ENCODE assay signal across 8 cellular contexts in genomic region chr1:182781849-182782586, GRCh38. TPM values are rescaled to one million over a fixed set of nuclear protein-coding genes. Genes with fewer than 3 reads are reported as not detected.
DNase-seq lines count a peak whose midpoint lies in the region; ATAC-seq and TF ChIP-seq lines count a peak whose summit lies in the region.

No MANE protein-coding gene starts in this region.

- H3K4me2 ChIP-seq in osteoblast (ENCODE audit: insufficient read depth, low read length) = no peak overlapping the region

- no peak overlapping the region for H3K27ac ChIP-seq in osteoblast (ENCODE audit: low read depth, low read length)
- no peak overlapping the region for H3K27ac ChIP-seq in tibial nerve

- no peaks in the 10 kb centered on the region for H3K9me3 Mint-ChIP-seq in activated T-cell treated with anti-CD3 and anti-CD28 coated beads, Interleukin-2, amount 50 U/mL, for 72 hours

- H3K4me3 ChIP-seq in fibroblast of the aortic adventitia (ENCODE audit: low read depth, low read length) = no peak overlapping the region
- H3K4me3 ChIP-seq in osteoblast (ENCODE audit: insufficient read depth, low read length) = no peak overlapping the region
- no peak overlapping the region for H3K4me3 ChIP-seq in tibial nerve

- WGBS in tibial nerve, 2 donors = 52 to 62% methylated on average over 6 of the region's 6 CpGs

- H3K9me3 ChIP-seq in osteoblast (ENCODE audit: low read depth, low read length) = no peaks in the 10 kb centered on the region
- no peaks in the 10 kb centered on the region for H3K9me3 ChIP-seq in tibial nerve

- peak; percentile 60 for DNase-seq in CD1c-positive myeloid dendritic cell (ENCODE audit: extremely low spot score)
- DNase-seq in GM20000 (ENCODE audit: low spot score) = peak; percentile 72
- peak; percentile 30 for DNase-seq in LoVo (ENCODE audit: low spot score)
- peak; percentile 63 for DNase-seq in RKO (ENCODE audit: low spot score)
- DNase-seq in activated T-cell treated with anti-CD3 and anti-CD28 coated beads, Interleukin-2, amount 50 U/mL, for 72 hours = peak; percentile 75 to 78
- peak; percentile 67 for DNase-seq in fibroblast of the aortic adventitia (ENCODE audit: low read depth)
- DNase-seq in osteoblast (ENCODE audit: insufficient read length, low spot score, missing footprints) = peak; percentile 54
- DNase-seq in tibial nerve (ENCODE audit: low spot score in 2 of 2) = peak; percentile 45 to 70

- H3K27me3 ChIP-seq in osteoblast (ENCODE audit: insufficient read depth, low read length) (peaks cover under 1% of the 10 kb centered on the region), tibial nerve (no peaks in the 10 kb centered on the region)

- no peaks in the 10 kb centered on the region for H4K20me1 ChIP-seq in osteoblast (ENCODE audit: insufficient read depth, low read length)

- no peak overlapping the region for H3K4me3 Mint-ChIP-seq in activated T-cell treated with anti-CD3 and anti-CD28 coated beads, Interleukin-2, amount 50 U/mL, for 72 hours

- ATAC-seq in activated T-cell treated with anti-CD3 and anti-CD28 coated beads, Interleukin-2, amount 50 U/mL, for 72 hours (replicated peaks in 1 of 2) = peak; percentile 80 to 83

- no peak for TF ChIP-seq POLR2A in tibial nerve (IDR thresholded peaks at IDR 0.05)

- H3K36me3 ChIP-seq in osteoblast (ENCODE audit: insufficient read depth, low read length) = no peaks in the 10 kb centered on the region
- H3K36me3 ChIP-seq in tibial nerve = no peaks in the 10 kb centered on the region

- H3K36me3 Mint-ChIP-seq in activated T-cell treated with anti-CD3 and anti-CD28 coated beads, Interleukin-2, amount 50 U/mL, for 72 hours (ENCODE audit: insufficient read depth in 2 of 2) = no peaks in the 10 kb centered on the region

- peaks cover 6% of the 10 kb centered on the region for H3K27me3 Mint-ChIP-seq in activated T-cell treated with anti-CD3 and anti-CD28 coated beads, Interleukin-2, amount 50 U/mL, for 72 hours (ENCODE audit: low read depth)

- no peaks in the 10 kb centered on the region for H3K79me2 ChIP-seq in osteoblast (ENCODE audit: insufficient read depth, low read length)

- H3K4me1 Mint-ChIP-seq in activated T-cell treated with anti-CD3 and anti-CD28 coated beads, Interleukin-2, amount 50 U/mL, for 72 hours (ENCODE audit: low read depth) = peaks cover 10% of the 10 kb centered on the region

- H3K4me1 ChIP-seq in osteoblast (ENCODE audit: insufficient read depth, low read length) (no peaks in the 10 kb centered on the region), tibial nerve (peaks cover 0 to 13% (median 4%) of the 10 kb centered on the region in 4 donors)

- H2AFZ ChIP-seq in osteoblast (ENCODE audit: low read length) = no peak overlapping the region

- peak in 1 of 2 donors; percentile 14 for TF ChIP-seq EP300 in tibial nerve (IDR thresholded peaks at IDR 0.05)

- H3K27ac Mint-ChIP-seq in activated T-cell treated with anti-CD3 and anti-CD28 coated beads, Interleukin-2, amount 50 U/mL, for 72 hours = no peak overlapping the region

- TF ChIP-seq CTCF in GM20000 (IDR thresholded peaks at IDR 0.05; ENCODE audit: extremely low read depth, missing control alignments) (peak; percentile 83), fibroblast of the aortic adventitia (IDR thresholded peaks at IDR 0.05; ENCODE audit: insufficient read depth, low read length) (peak; percentile 74), osteoblast (IDR thresholded peaks at IDR 0.05; ENCODE audit: extremely low read depth, low read depth, low read length) (peak; percentile 77), tibial nerve (IDR thresholded peaks at IDR 0.05) (peak; percentile 39 to 66 (median 60))

RNA-seq across cellular contexts. Expression of gene NPL, which starts 7.6 kb away (rescaled TPM):
- 1 to 10 TPM; 4.4 to 7.5 TPM for total RNA-seq in activated T-cell treated with anti-CD3 and anti-CD28 coated beads, Interleukin-2, amount 50 U/mL, for 72 hours
- 2.3 and 3.8 TPM in 2 replicates for total RNA-seq in fibroblast of the aortic adventitia (ENCODE audit: low replicate concordance)
- 1.5 and 2.5 TPM in 2 replicates for total RNA-seq in osteoblast
- total RNA-seq in tibial nerve = 10 to 100 TPM in 2 of 4 donors, 1 to 10 TPM in 2; 2.2 to 45.9 (median 10.1) TPM

RNA-seq across cellular contexts. Expression of gene DHX9, which starts 57.1 kb away (rescaled TPM):
- total RNA-seq in activated T-cell treated with anti-CD3 and anti-CD28 coated beads, Interleukin-2, amount 50 U/mL, for 72 hours = 10 to 100 TPM; 94.6 to 98.4 TPM
- total RNA-seq in fibroblast of the aortic adventitia (ENCODE audit: low replicate concordance) (121 and 153 TPM in 2 replicates), osteoblast (107 and 118 TPM in 2 replicates), tibial nerve (100 to 1,000 TPM in 2 of 4 donors, 10 to 100 TPM in 2; 89.1 to 148 (median 109) TPM)
